ENCODE assay signal across 8 cellular contexts in genomic region chr7:35694784-35695627, GRCh38. TPM values are rescaled to one million over a fixed set of nuclear protein-coding genes. Genes with fewer than 3 reads are reported as not detected.
DNase-seq lines count a peak whose midpoint lies in the region; ATAC-seq and TF ChIP-seq lines count a peak whose summit lies in the region.

A gene with protein sequence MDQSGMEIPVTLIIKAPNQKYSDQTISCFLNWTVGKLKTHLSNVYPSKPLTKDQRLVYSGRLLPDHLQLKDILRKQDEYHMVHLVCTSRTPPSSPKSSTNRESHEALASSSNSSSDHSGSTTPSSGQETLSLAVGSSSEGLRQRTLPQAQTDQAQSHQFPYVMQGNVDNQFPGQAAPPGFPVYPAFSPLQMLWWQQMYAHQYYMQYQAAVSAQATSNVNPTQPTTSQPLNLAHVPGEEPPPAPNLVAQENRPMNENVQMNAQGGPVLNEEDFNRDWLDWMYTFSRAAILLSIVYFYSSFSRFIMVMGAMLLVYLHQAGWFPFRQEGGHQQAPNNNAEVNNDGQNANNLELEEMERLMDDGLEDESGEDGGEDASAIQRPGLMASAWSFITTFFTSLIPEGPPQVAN (minus strand): TSS chr7:35695135. CDS start chr7:35694330, 805 bp downstream.

- CTCF ChIA-PET in Panc1 (lab: Charles Lee), result no interaction called here

- peak within 1 kb of the TSS; percentile 71 for H3K27ac ChIP-seq in KMS-11
- H3K27ac ChIP-seq in Panc1 (ENCODE audit: low read length), result peak within 1 kb of the TSS; percentile 98
- H3K27ac ChIP-seq in esophagus (ENCODE audit: low read depth in 2 of 2, low read length in 1 of 2), result peak within 1 kb of the TSS; percentile 81 to 91

- H3K4me1 Mint-ChIP-seq in activated T-cell treated with anti-CD3 and anti-CD28 coated beads, Interleukin-2, amount 50 U/mL, for 4 hours (ENCODE audit: low read depth), result peaks cover 48% of the 10 kb centered on the region

- H3K4me3 ChIP-seq in KMS-11 (IDR thresholded peaks at IDR 0.05; ENCODE audit: insufficient read depth, low read depth, low read length) (no peak within 1 kb of the TSS), Panc1 (ENCODE audit: low read depth in 2 of 2, low read length in 2 of 2) (peak within 1 kb of the TSS; percentile 78 to 97), esophagus (ENCODE audit: low read depth in 1 of 2, low read length in 2 of 2) (peak within 1 kb of the TSS; percentile 74 to 87), mucosa of stomach (ENCODE audit: low read length) (peak within 1 kb of the TSS; percentile 100)

- WGBS in esophagus, 2 donors, result 0 to 1% methylated on average over 40 to 73 of the region's 73 CpGs

- TF ChIP-seq CTCF in KMS-11 (conservative IDR thresholded peaks at IDR 0.05; ENCODE audit: low read depth, low read length) (no peak), Panc1 (IDR thresholded peaks at IDR 0.05) (no peak)

- peak within 1 kb of the TSS; percentile 90 for H2AFZ ChIP-seq in KMS-11 (ENCODE audit: low read depth)

- POLR2A ChIA-PET in Panc1 (lab: Charles Lee), result no interaction called here

- H3K9me3 ChIP-seq in Panc1 (ENCODE audit: control insufficient read depth, insufficient read depth, low read depth, low read length) (peaks cover 10% of the 10 kb centered on the region; the same call in 1 of the 2 replicates), esophagus (ENCODE audit: control insufficient read depth in 2 of 2, insufficient read depth in 1 of 2, low read depth in 1 of 2, low read length in 1 of 2) (no peaks in the 10 kb centered on the region), mucosa of stomach (ENCODE audit: control insufficient read depth, low read length) (no peaks in the 10 kb centered on the region)

- H3K4me2 ChIP-seq in KMS-11, result peak within 1 kb of the TSS; percentile 93

- peak within 1 kb of the TSS; percentile 91 for H3K9ac ChIP-seq in KMS-11
- H3K9ac ChIP-seq in mucosa of stomach (ENCODE audit: low read length), result peak within 1 kb of the TSS; percentile 91

- no peaks in the 10 kb centered on the region for H3K27me3 Mint-ChIP-seq in activated T-cell treated with anti-CD3 and anti-CD28 coated beads, Interleukin-2, amount 50 U/mL, for 4 hours (ENCODE audit: low read depth)

- H3K4me3 Mint-ChIP-seq in activated T-cell treated with anti-CD3 and anti-CD28 coated beads, Interleukin-2, amount 50 U/mL, for 4 hours, result peak within 1 kb of the TSS; percentile 98

- no peaks in the 10 kb centered on the region for H3K36me3 Mint-ChIP-seq in activated T-cell treated with anti-CD3 and anti-CD28 coated beads, Interleukin-2, amount 50 U/mL, for 4 hours (ENCODE audit: insufficient read depth)

- in situ Hi-C loops in Panc1 (cut with HindIII; ENCODE audit: low pct_unique_long_range_greater_than_20kb, low sequenced_read_pairs), result no loop called here

- H4K20me1 ChIP-seq in KMS-11 (ENCODE audit: insufficient read depth), result no peaks in the 10 kb centered on the region

- DNase-seq in DMS79 treated with DMSO at 0.1 percent for 48 hours (lab: John Stamatoyannopoulos, UW) (peak; percentile 80), Panc1 (ENCODE audit: low read depth, low spot score) (peak; percentile 75)
- peak; percentile 89 for DNase-seq in activated T-cell treated with anti-CD3 and anti-CD28 coated beads, Interleukin-2, amount 50 U/mL, for 4 hours
- DNase-seq in stimulated activated CD8-positive, alpha-beta memory T cell treated with anti-CD3 and anti-CD28 coated beads, Interleukin-4, amount 100 ng/mL, for 48 hours, result peak; percentile 94

- H3K27me3 ChIP-seq in KMS-11 (ENCODE audit: insufficient read depth, low read depth) (no peaks in the 10 kb centered on the region), Panc1 (ENCODE audit: control insufficient read depth, insufficient read depth, low read length) (no peaks in the 10 kb centered on the region), esophagus (ENCODE audit: control insufficient read depth in 1 of 2, insufficient read depth in 2 of 2, low read length in 2 of 2) (no peaks in the 10 kb centered on the region), mucosa of stomach (ENCODE audit: control insufficient read depth, insufficient read depth, low read length) (no peaks in the 10 kb centered on the region)

- peaks cover 8% of the 10 kb centered on the region; the same call in 1 of the 2 replicates for H3K79me2 ChIP-seq in KMS-11 (ENCODE audit: insufficient read depth, low read depth)

- ATAC-seq in GM21786 (IDR thresholded peaks at IDR 0.05; ENCODE audit: unreplicated experiment) (peak; percentile 84), Panc1 (peak; percentile 98)
- peak; percentile 85 to 90 for ATAC-seq in activated T-cell treated with anti-CD3 and anti-CD28 coated beads, Interleukin-2, amount 50 U/mL, for 4 hours

- H3K36me3 ChIP-seq in KMS-11 (ENCODE audit: insufficient read depth) (no peaks in the 10 kb centered on the region), Panc1 (ENCODE audit: control insufficient read depth, insufficient read depth, low read length) (no peaks in the 10 kb centered on the region; the same call in 1 of the 2 replicates), esophagus (ENCODE audit: control insufficient read depth in 2 of 2, insufficient read depth in 2 of 2, low read length in 1 of 2) (no peaks in the 10 kb centered on the region), mucosa of stomach (ENCODE audit: control insufficient read depth, insufficient read depth, low read length) (no peaks in the 10 kb centered on the region)

- intact Hi-C loops in Panc1 (cut with micrococcal nuclease; ENCODE audit: unreplicated experiment), result no loop called here

- no peaks in the 10 kb centered on the region for H3K9me3 Mint-ChIP-seq in activated T-cell treated with anti-CD3 and anti-CD28 coated beads, Interleukin-2, amount 50 U/mL, for 4 hours

- BruUV-seq in Panc1 (replicated peaks; lab: Mats Ljungman, UMichigan), result no TSS peak

- peaks cover 44% of the 10 kb centered on the region for H3K4me1 ChIP-seq in KMS-11 (ENCODE audit: low read depth, poor library complexity, severe bottlenecking)
- H3K4me1 ChIP-seq in Panc1 (ENCODE audit: control insufficient read depth, insufficient read depth, low read length), result peaks cover 12% of the 10 kb centered on the region; the same call in 1 of the 2 replicates
- H3K4me1 ChIP-seq in esophagus (ENCODE audit: control insufficient read depth in 2 of 2, insufficient read depth in 2 of 2, low read length in 1 of 2), result peaks cover 0 to 6% of the 10 kb centered on the region in 2 donors
- H3K4me1 ChIP-seq in mucosa of stomach (ENCODE audit: control insufficient read depth, insufficient read depth, low read length), result peaks cover 11% of the 10 kb centered on the region

RNA-seq across cellular contexts. Expression of the gene that starts here (rescaled TPM):
- 36.4 TPM for total RNA-seq in Panc1 (2021; ENCODE audit: unreplicated experiment)
- 41.5 TPM for polyA plus RNA-seq in Panc1 (2012; ENCODE audit: insufficient read length)
- 10 to 100 TPM; 14.9 to 18.5 (median 15.8) TPM for total RNA-seq in activated T-cell treated with anti-CD3 and anti-CD28 coated beads, Interleukin-2, amount 50 U/mL, for 4 hours
- 10 to 100 TPM; 10.3 to 10.8 TPM for polyA plus RNA-seq in esophagus
